Comparison of ENCODE assay signal across 27 cellular contexts in genomic region chr10:99832439-99832838, GRCh38.
"Had no signal": no experiment of that assay in that cellular context is flagged by ENCODE, and none has a peak within 500 bp of the region (broad histone marks: within the 10 kb centered on the region; RNA-seq: fewer than 3 reads in every experiment).

No MANE protein-coding gene starts in this region.

- H3K4me3 Mint-ChIP-seq: activated CD8-positive, alpha-beta T cell treated with anti-CD3 and anti-CD28 coated beads, Interleukin-2, amount 10 ng/mL, durations not matched to agents 7 days and 5 days; activated naive CD8-positive, alpha-beta T cell treated with anti-CD3 and anti-CD28 coated beads, Interleukin-2, amount 50 U/mL, for 24 hours; activated T-cell treated with anti-CD3 and anti-CD28 coated beads, Interleukin-2, amount 50 U/mL, for 4 hours; T-helper 17 cell had no signal

- H3K4me1 Mint-ChIP-seq: T-helper 17 cell had no signal

- H3K27me3 Mint-ChIP-seq: activated naive CD8-positive, alpha-beta T cell treated with anti-CD3 and anti-CD28 coated beads, Interleukin-2, amount 50 U/mL, for 24 hours; T-helper 17 cell had no signal

- H3K4me1 ChIP-seq: Peyer's patch, SJCRH30 had no signal

- DNase-seq: activated CD4-positive, alpha-beta T cell treated with anti-CD3 and anti-CD28 coated beads for 48 hours; activated CD4-positive, alpha-beta T cell treated with anti-CD3 and anti-CD28 coated beads, Interleukin-2, amount 50 U/mL, for 4 hours; activated CD8-positive, alpha-beta T cell treated with anti-CD3 and anti-CD28 coated beads, Interleukin-2, amount 10 ng/mL, durations not matched to agents 7 days and 5 days; activated effector memory CD4-positive, alpha-beta T cell treated with anti-CD3 and anti-CD28 coated beads, Interleukin-2, amount 50 U/mL, for 16 hours; activated naive CD4-positive, alpha-beta T cell treated with Interleukin-2 at 50 U/mL for 16 hours; activated naive CD8-positive, alpha-beta T cell treated with anti-CD3 and anti-CD28 coated beads, Interleukin-2, amount 50 U/mL, for 24 hours; activated T-cell treated with anti-CD3 and anti-CD28 coated beads, Interleukin-2, amount 50 U/mL, for 4 hours; amygdala; brain microvascular endothelial cell; MM.1S; NCI-H1105; NCI-H1436; NCI-H1694 treated with DMSO at 0.1 percent for 48 hours; NCI-H2029 treated with DMSO at 0.1 percent for 48 hours; NCI-H345; NCI-H510A; NCI-H526 treated with DMSO at 0.1 percent for 48 hours; NK-92 treated with Interleukin-12 subunit alpha and Interleukin-12 subunit beta, amount 100 ng/mL, for 24 hours; Peyer's patch; Right ventricle myocardium superior; SJCRH30; T-helper 17 cell; T1000 had no signal

- ATAC-seq: activated CD4-positive, CD25-positive, alpha-beta regulatory T cell treated with anti-CD3 and anti-CD28 coated beads, Interleukin-2, amount 50 U/mL, for 24 hours; activated CD8-positive, alpha-beta T cell treated with anti-CD3 and anti-CD28 coated beads, Interleukin-2, amount 10 ng/mL, durations not matched to agents 7 days and 5 days; activated naive CD4-positive, alpha-beta T cell treated with anti-CD3 and anti-CD28 coated beads, Interleukin-2, amount 50 U/mL, for 72 hours; activated naive CD8-positive, alpha-beta T cell treated with anti-CD3 and anti-CD28 coated beads, Interleukin-2, amount 50 U/mL, for 24 hours; activated T-cell treated with anti-CD3 and anti-CD28 coated beads, Interleukin-2, amount 50 U/mL, for 4 hours; T-helper 17 cell had no signal

- H3K9me3 Mint-ChIP-seq: activated naive CD8-positive, alpha-beta T cell treated with anti-CD3 and anti-CD28 coated beads, Interleukin-2, amount 50 U/mL, for 24 hours had no signal

- H3K27ac Mint-ChIP-seq: activated CD8-positive, alpha-beta T cell treated with anti-CD3 and anti-CD28 coated beads, Interleukin-2, amount 10 ng/mL, durations not matched to agents 7 days and 5 days; activated naive CD8-positive, alpha-beta T cell treated with anti-CD3 and anti-CD28 coated beads, Interleukin-2, amount 50 U/mL, for 24 hours; T-helper 17 cell had no signal

- H3K27ac ChIP-seq: brain microvascular endothelial cell, cardiac muscle cell, Peyer's patch, RWPE1, SJCRH30 had no signal

- H3K27me3 ChIP-seq: brain microvascular endothelial cell, cardiac muscle cell, Peyer's patch, SJCRH30 had no signal
